ENCODE assay signal across 8 cellular contexts in the genomic region with DNA sequence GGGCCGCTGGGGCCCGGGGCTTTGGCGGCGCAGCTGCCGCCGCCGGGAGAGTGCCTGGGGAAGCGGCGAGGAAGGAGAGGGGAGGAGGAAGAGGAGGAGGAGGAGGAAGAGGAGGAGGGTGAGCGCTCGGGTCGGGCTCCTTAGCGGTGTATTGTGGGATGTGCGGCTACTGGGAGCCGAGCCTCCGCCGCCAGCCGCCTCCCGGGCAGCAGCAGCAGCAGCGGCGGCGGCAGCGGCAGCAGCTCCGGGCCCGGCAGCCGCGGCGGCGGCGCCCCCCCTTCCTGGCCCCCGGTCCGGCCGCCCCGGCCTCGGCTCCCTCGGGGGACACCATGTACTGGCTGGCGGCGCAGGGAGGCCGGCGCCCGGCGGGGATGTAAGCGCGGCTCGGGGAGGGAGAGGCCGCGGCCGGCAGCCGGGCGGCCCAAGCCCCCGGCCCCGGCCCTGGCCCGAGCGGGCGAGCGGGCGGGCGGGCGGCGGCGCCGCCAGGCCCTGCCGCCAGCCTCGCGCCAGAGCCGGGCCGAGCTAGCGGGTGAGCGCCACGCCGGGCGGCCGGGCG. TPM values are rescaled to one million over a fixed set of nuclear protein-coding genes. Genes with fewer than 3 reads are reported as not detected.
DNase-seq lines count a peak whose midpoint lies in the region; ATAC-seq, FAIRE-seq and TF ChIP-seq lines count a peak whose summit lies in the region.

SETD1B (plus strand) TSS at position 149 of the 556 bp plus-strand sequence. CDS start 729 bp downstream, outside the sequence.

- H3K27me3 Mint-ChIP-seq in activated naive CD4-positive, alpha-beta T cell treated with anti-CD3 and anti-CD28 coated beads, Interleukin-2, amount 10 ng/mL, durations not matched to agents 7 days and 5 days, result peaks cover 3% of the 10 kb centered on the region

- CTCF ChIA-PET in A549 (lab: Yijun Ruan, JAX), result interaction anchor here (1.0 to 72.2 kb wide), 4 partner anchors 7 to 121 kb away, joined by 3 to 2657 read pairs (median 1330); partner anchors contain the start of genes PSMD9, RHOF and SETD1B
- CTCF ChIA-PET in activated naive CD4-positive, alpha-beta T cell treated with anti-CD3 and anti-CD28 coated beads, Interleukin-2, amount 10 ng/mL, durations not matched to agents 7 days and 5 days (lab: Charles Lee), result interaction anchor here (1.1 to 16.5 kb wide), 3 partner anchors 6 to 20 kb away, joined by 3 to 575 read pairs (median 575); partner anchors contain the start of genes RHOF and SETD1B

- no peaks in the 10 kb centered on the region for H3K9me3 Mint-ChIP-seq in activated naive CD4-positive, alpha-beta T cell treated with anti-CD3 and anti-CD28 coated beads, Interleukin-2, amount 10 ng/mL, durations not matched to agents 7 days and 5 days

- H2AFZ ChIP-seq in neuron (ENCODE audit: low read depth, low read length), result no peak within 1 kb of the TSS

- H3K9me3 ChIP-seq in A549 (no peaks in the 10 kb centered on the region), neuron (ENCODE audit: low read length) (no peaks in the 10 kb centered on the region)

- H3K36me3 Mint-ChIP-seq in activated naive CD4-positive, alpha-beta T cell treated with anti-CD3 and anti-CD28 coated beads, Interleukin-2, amount 10 ng/mL, durations not matched to agents 7 days and 5 days, result peaks cover 51% of the 10 kb centered on the region

- H3K27me3 ChIP-seq in neuron (ENCODE audit: insufficient read depth, low read length), result no peaks in the 10 kb centered on the region

- H3K27ac ChIP-seq in A549, result peak within 1 kb of the TSS; percentile 100

- H3K4me1 ChIP-seq in A549, result peaks cover 43% of the 10 kb centered on the region
- peaks cover 36% of the 10 kb centered on the region for H3K4me1 ChIP-seq in neuron (ENCODE audit: insufficient read depth, low read length)

- peaks cover 14% of the 10 kb centered on the region for H3K36me3 ChIP-seq in neuron (ENCODE audit: insufficient read depth, low read length)

- H3K27ac Mint-ChIP-seq in activated naive CD4-positive, alpha-beta T cell treated with anti-CD3 and anti-CD28 coated beads, Interleukin-2, amount 10 ng/mL, durations not matched to agents 7 days and 5 days, result peak within 1 kb of the TSS; percentile 99

- peak in 1 of 2 experiments; percentile 76 for DNase-seq in A549 (ENCODE audit: low read depth in 1 of 2, low spot score in 1 of 2)
- peak; percentile 62 for DNase-seq in NOMO-1 treated with dmso at 0.1 percent for 144 hours (lab: John Stamatoyannopoulos, UW; ENCODE audit: unreplicated experiment)
- peak; percentile 65 for DNase-seq in activated naive CD4-positive, alpha-beta T cell treated with anti-CD3 and anti-CD28 coated beads, Interleukin-2, amount 10 ng/mL, durations not matched to agents 7 days and 5 days
- DNase-seq in glomerular endothelial cell (ENCODE audit: extremely low read depth, low read depth, low spot score), result no peak

- under 1% methylated on average over 21 of the region's 74 CpGs for WGBS in A549 (ENCODE audit: missing lambda C conversion rate)

- peaks cover 35% of the 10 kb centered on the region for H3K4me1 Mint-ChIP-seq in activated naive CD4-positive, alpha-beta T cell treated with anti-CD3 and anti-CD28 coated beads, Interleukin-2, amount 10 ng/mL, durations not matched to agents 7 days and 5 days

- no peak for TF ChIP-seq EP300 in A549 (IDR thresholded peaks at IDR 0.05)

- TF ChIP-seq POLR2A in A549 (IDR thresholded peaks at IDR 0.05; ENCODE audit: low read length) (peak; percentile 46), GM18505 (IDR thresholded peaks at IDR 0.05; ENCODE audit: borderline replicate concordance, extremely low read depth, insufficient read depth, insufficient read length) (peak; percentile 65)

- FAIRE-seq in A549 (lab: Jason Lieb, UNC), result no peak

- peak within 1 kb of the TSS; percentile 78 for H3K4me2 ChIP-seq in A549

- H3K4me3 ChIP-seq in A549 (peak within 1 kb of the TSS; percentile 60), neuron (ENCODE audit: low read length) (peak within 1 kb of the TSS; percentile 88)

- TF ChIP-seq CTCF in A549 (IDR thresholded peaks at IDR 0.05), result no peak

- ATAC-seq in A549 (peak; percentile 8 to 23; a peak in 5 of 6 replicates), GM18505 (IDR thresholded peaks at IDR 0.05; ENCODE audit: unreplicated experiment) (no peak), HG03045 (IDR thresholded peaks at IDR 0.05; ENCODE audit: unreplicated experiment) (no peak), HG02981 (IDR thresholded peaks at IDR 0.05; ENCODE audit: unreplicated experiment) (no peak)

- no peak for TF ChIP-seq RAD21 in A549 (conservative IDR thresholded peaks at IDR 0.05 in 1 of 2, IDR thresholded peaks at IDR 0.05 in 1 of 2)

- POLR2A ChIA-PET in A549 (lab: Yijun Ruan, JAX), result interaction anchor here (1.0 to 3.3 kb wide), 4 partner anchors 8 to 219 kb away, joined by 3 to 35 read pairs (median 20); partner anchors contain the start of gene RHOF

- peak within 1 kb of the TSS; percentile 94 for H3K4me3 Mint-ChIP-seq in activated naive CD4-positive, alpha-beta T cell treated with anti-CD3 and anti-CD28 coated beads, Interleukin-2, amount 10 ng/mL, durations not matched to agents 7 days and 5 days

TF ChIP-seq in A549, 52 proteins besides CTCF, POLR2A, EP300 and RAD21:
- TF ChIP-seq BHLHE40 (IDR thresholded peaks at IDR 0.05; ENCODE audit: low read depth, low read length), result no peak
- TF ChIP-seq CEBPB (IDR thresholded peaks at IDR 0.05), result no peak
- TF ChIP-seq NPAS2 (CRISPR knock-in tag; IDR thresholded peaks at IDR 0.05; ENCODE audit: borderline replicate concordance), result no peak
- no peak; the same call in 1 of the 2 replicates for TF ChIP-seq MAX (IDR thresholded peaks at IDR 0.05)
- peak; percentile 2 to 53; a peak in 2 of 5 replicates for TF ChIP-seq JUN (IDR thresholded peaks at IDR 0.05)
- TF ChIP-seq, protein P1, sequence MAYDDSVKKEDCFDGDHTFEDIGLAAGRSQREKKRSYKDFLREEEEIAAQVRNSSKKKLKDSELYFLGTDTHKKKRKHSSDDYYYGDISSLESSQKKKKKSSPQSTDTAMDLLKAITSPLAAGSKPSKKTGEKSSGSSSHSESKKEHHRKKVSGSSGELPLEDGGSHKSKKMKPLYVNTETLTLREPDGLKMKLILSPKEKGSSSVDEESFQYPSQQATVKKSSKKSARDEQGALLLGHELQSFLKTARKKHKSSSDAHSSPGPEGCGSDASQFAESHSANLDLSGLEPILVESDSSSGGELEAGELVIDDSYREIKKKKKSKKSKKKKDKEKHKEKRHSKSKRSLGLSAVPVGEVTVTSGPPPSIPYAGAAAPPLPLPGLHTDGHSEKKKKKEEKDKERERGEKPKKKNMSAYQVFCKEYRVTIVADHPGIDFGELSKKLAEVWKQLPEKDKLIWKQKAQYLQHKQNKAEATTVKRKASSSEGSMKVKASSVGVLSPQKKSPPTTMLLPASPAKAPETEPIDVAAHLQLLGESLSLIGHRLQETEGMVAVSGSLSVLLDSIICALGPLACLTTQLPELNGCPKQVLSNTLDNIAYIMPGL (CRISPR knock-in tag; IDR thresholded peaks at IDR 0.05; ENCODE audit: borderline replicate concordance), result no peak
- no peak for TF ChIP-seq BCL3 (IDR thresholded peaks at IDR 0.05)

RNA-seq across cellular contexts. Expression of gene SETD1B, which starts in this region (rescaled TPM):
- polyA plus RNA-seq in A549 (2011; rRNA removed) (1.1 and 2.1 TPM in 2 replicates), A549 (2017; fragmentation: RNase III; extraction: RNeasy Plus Mini Kit Qiagen cat#74134 plus additional on column Dnase treatment) (7.4 to 8.6 TPM (median 8.0 TPM) in 3 replicates)
- 2.2 and 3.1 TPM in 2 replicates for polyA plus RNA-seq in A549 (2012; cell fraction: cytosol; rRNA removed)
- polyA plus RNA-seq in A549 (2012; cell fraction: nucleus; rRNA removed), result 6.5 and 9.1 TPM in 2 replicates
- 2.6 and 4.2 TPM in 2 replicates for polyA minus RNA-seq in A549 (2011; rRNA and poly(A)+ RNA removed)
- total RNA-seq in glomerular endothelial cell, result 7.1 and 15.2 TPM in 2 replicates

Comparison
In these comparisons a context has a peak if more than half of its experiments do, and no peak if none do; other contexts are left out.
1. ATAC-seq: peak in A549 (2 of 2); none in GM18505 (single experiment), HG03045 (single experiment) and HG02981 (single experiment).